Comparison of ENCODE assay signal across 24 cellular contexts in the genomic region with DNA sequence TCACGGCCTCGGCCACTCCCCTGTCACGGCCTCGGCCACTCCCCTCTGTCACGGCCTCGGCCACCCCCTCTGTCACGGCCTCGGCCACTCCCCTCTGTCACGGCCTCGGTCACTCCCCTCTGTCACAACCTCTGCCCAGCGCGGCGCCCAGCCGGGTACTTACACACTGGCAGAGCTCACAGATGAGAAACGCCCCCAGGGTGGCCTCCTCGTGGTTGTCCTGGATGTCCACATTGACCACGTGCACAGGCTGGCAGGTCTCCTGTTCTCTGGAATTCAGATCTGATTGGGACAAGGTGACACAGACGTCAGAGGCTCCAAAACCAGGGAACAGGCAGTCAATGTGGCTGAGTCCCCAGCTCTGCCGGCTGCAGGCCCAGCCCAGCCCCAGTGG. TPM values are rescaled to one million over a fixed set of nuclear protein-coding genes. Genes with fewer than 3 reads are reported as not detected.
A peak's percentile ranks its signal among the peaks of the same experiment; 100 is the strongest.
DNase-seq lines count a peak whose midpoint lies in the region; ATAC-seq and TF ChIP-seq lines count a peak whose summit lies in the region.
"Had no signal": no experiment of that assay in that cellular context is flagged by ENCODE, and none has a peak within 500 bp of the region (broad histone marks: within the 10 kb centered on the region; RNA-seq: fewer than 3 reads in every experiment).

No MANE protein-coding gene starts in this region.

- H3K4me3 ChIP-seq in esophagus (ENCODE audit: low read depth in 1 of 2, low read length in 2 of 2): no peak overlapping the region
- H3K4me3 ChIP-seq in hepatocyte: no peak overlapping the region
- H3K4me3 ChIP-seq in A673 (ENCODE audit: low read depth, low read length, poor library complexity, severe bottlenecking): no peak overlapping the region
- H3K4me3 ChIP-seq: left lung had no signal

- ATAC-seq in stimulated activated naive B cell treated with anti-CD40 and anti-IgM and Interleukin-4, amounts not matched to agents 10 μg/mL and 1 μg/mL and 100 μg/mL, for 72 hours (replicated peaks): no peak
- ATAC-seq in GM19351 (IDR thresholded peaks at IDR 0.05; ENCODE audit: unreplicated experiment) (no peak), GM21737 (IDR thresholded peaks at IDR 0.05; ENCODE audit: unreplicated experiment) (no peak)
- ATAC-seq: activated CD4-positive, CD25-positive, alpha-beta regulatory T cell treated with anti-CD3 and anti-CD28 coated beads, Interleukin-2, amount 50 U/mL, for 24 hours; activated CD8-positive, alpha-beta T cell treated with anti-CD3 and anti-CD28 coated beads for 36 hours; activated T-cell treated with anti-CD3 and anti-CD28 coated beads, Interleukin-2, amount 50 U/mL, for 4 hours; left lung had no signal

- H3K79me2 ChIP-seq in hepatocyte: no peaks in the 10 kb centered on the region

- H3K36me3 ChIP-seq in esophagus (ENCODE audit: control insufficient read depth in 2 of 2, insufficient read depth in 2 of 2, low read length in 1 of 2) (peaks cover 0 to 34% of the 10 kb centered on the region in 2 donors), hepatocyte (replicated peaks; ENCODE audit: insufficient read depth, low read depth) (no peaks in the 10 kb centered on the region), A673 (ENCODE audit: insufficient read depth, low read length, poor library complexity, severe bottlenecking) (peaks cover 27% of the 10 kb centered on the region)

- H3K27me3 ChIP-seq in esophagus (ENCODE audit: control insufficient read depth in 1 of 2, insufficient read depth in 2 of 2, low read length in 2 of 2): no peaks in the 10 kb centered on the region
- H3K27me3 ChIP-seq in hepatocyte: no peaks in the 10 kb centered on the region
- H3K27me3 ChIP-seq in A673 (replicated peaks; ENCODE audit: insufficient read depth, low read depth, low read length, poor library complexity): no peaks in the 10 kb centered on the region
- H3K27me3 ChIP-seq: BE2C had no signal

- 66 to 74% methylated on average over 15 to 19 of the region's 19 CpGs for WGBS in esophagus, 2 donors
- WGBS in hepatocyte (ENCODE audit: low lambda C conversion rate, missing lambda C conversion rate): 82% methylated on average over 9 of the region's 19 CpGs

- H2AFZ ChIP-seq in hepatocyte: no peak overlapping the region

- CTCF ChIA-PET in A673 (lab: Charles Lee): no interaction called here

- POLR2A ChIA-PET in A673 (lab: Charles Lee; ENCODE audit: low non-redundant PET): no interaction called here

- H4K20me1 ChIP-seq in hepatocyte (ENCODE audit: insufficient read depth, poor library complexity, severe bottlenecking): peaks cover 8% of the 10 kb centered on the region

- H3K9me3 ChIP-seq in esophagus (ENCODE audit: control insufficient read depth in 2 of 2, insufficient read depth in 1 of 2, low read depth in 1 of 2, low read length in 1 of 2) (no peaks in the 10 kb centered on the region), hepatocyte (ENCODE audit: low read depth) (no peaks in the 10 kb centered on the region), A673 (ENCODE audit: low read depth, low read length, poor library complexity, severe bottlenecking) (no peaks in the 10 kb centered on the region)
- H3K9me3 ChIP-seq: BE2C, Caco-2, left lung had no signal

- H3K27me3 Mint-ChIP-seq in stimulated activated naive B cell treated with anti-CD40 and anti-IgM and Interleukin-4, amounts not matched to agents 10 μg/mL and 1 μg/mL and 100 μg/mL, for 72 hours: peaks cover 3 to 9% of the 10 kb centered on the region in 2 donors
- H3K27me3 Mint-ChIP-seq: activated CD8-positive, alpha-beta T cell treated with anti-CD3 and anti-CD28 coated beads for 36 hours; central memory CD8-positive, alpha-beta T cell had no signal

- intact Hi-C loops in A673 (cut with micrococcal nuclease; ENCODE audit: unreplicated experiment): no loop called here

- H3K9me2 ChIP-seq in hepatocyte (replicated peaks; ENCODE audit: insufficient read depth): no peaks in the 10 kb centered on the region

- BruUV-seq in A673 (replicated peaks; lab: Mats Ljungman, UMichigan): no TSS peak

- peak overlapping the region; percentile 41 for H3K4me2 ChIP-seq in hepatocyte

- H3K27ac Mint-ChIP-seq in stimulated activated naive B cell treated with anti-CD40 and anti-IgM and Interleukin-4, amounts not matched to agents 10 μg/mL and 1 μg/mL and 100 μg/mL, for 72 hours: peak overlapping the region; percentile 31
- H3K27ac Mint-ChIP-seq: activated CD8-positive, alpha-beta T cell treated with anti-CD3 and anti-CD28 coated beads for 36 hours had no signal

- H3K4me1 ChIP-seq in esophagus (ENCODE audit: control insufficient read depth in 2 of 2, insufficient read depth in 2 of 2, low read length in 1 of 2) (peaks cover 0 to 8% of the 10 kb centered on the region in 2 donors), hepatocyte (ENCODE audit: insufficient read depth) (peaks cover 12% of the 10 kb centered on the region), A673 (ENCODE audit: insufficient read depth, low read length, poor library complexity, severe bottlenecking) (no peaks in the 10 kb centered on the region)
- H3K4me1 ChIP-seq: Caco-2 had no signal

- H3K4me3 Mint-ChIP-seq in stimulated activated naive B cell treated with anti-CD40 and anti-IgM and Interleukin-4, amounts not matched to agents 10 μg/mL and 1 μg/mL and 100 μg/mL, for 72 hours: no peak overlapping the region
- H3K4me3 Mint-ChIP-seq: activated CD8-positive, alpha-beta T cell treated with anti-CD3 and anti-CD28 coated beads for 36 hours; activated T-cell treated with anti-CD3 and anti-CD28 coated beads, Interleukin-2, amount 50 U/mL, for 4 hours; central memory CD8-positive, alpha-beta T cell had no signal

- DNase-seq in MV-4-11 (lab: John Stamatoyannopoulos, UW) (peak; percentile 32), hepatocyte (ENCODE audit: low spot score) (peak; percentile 52), A673 (ENCODE audit: low spot score) (no peak), EL (no peak)
- no peak for DNase-seq in stimulated activated naive B cell treated with anti-CD40 and anti-IgM and Interleukin-4, amounts not matched to agents 10 μg/mL and 1 μg/mL and 100 μg/mL, for 72 hours
- DNase-seq: activated CD8-positive, alpha-beta T cell treated with anti-CD3 and anti-CD28 coated beads for 36 hours; activated naive CD4-positive, alpha-beta T cell treated with Interleukin-2 at 50 U/mL for 16 hours; activated T-cell treated with anti-CD3 and anti-CD28 coated beads, Interleukin-2, amount 50 U/mL, for 4 hours; anterior cingulate cortex; Caco-2; IMR-90; left lung; NCI-H69; stimulated activated CD4-positive, alpha-beta T cell treated with anti-CD3 and anti-CD28 coated beads, Interleukin-4, amount 100 ng/mL, for 4 hours; T-helper 2 cell had no signal

- H3K4me1 Mint-ChIP-seq in stimulated activated naive B cell treated with anti-CD40 and anti-IgM and Interleukin-4, amounts not matched to agents 10 μg/mL and 1 μg/mL and 100 μg/mL, for 72 hours: peaks cover 5 to 16% of the 10 kb centered on the region in 2 donors
- H3K4me1 Mint-ChIP-seq: central memory CD8-positive, alpha-beta T cell had no signal

- no peak for TF ChIP-seq CTCF in hepatocyte (IDR thresholded peaks at IDR 0.05; ENCODE audit: poor library complexity)
- no peak for TF ChIP-seq CTCF in A673 (conservative IDR thresholded peaks at IDR 0.05; ENCODE audit: low read depth, low read length)

- H3K36me3 Mint-ChIP-seq in stimulated activated naive B cell treated with anti-CD40 and anti-IgM and Interleukin-4, amounts not matched to agents 10 μg/mL and 1 μg/mL and 100 μg/mL, for 72 hours: peaks cover 35% of the 10 kb centered on the region in 2 donors

- H3K9me3 Mint-ChIP-seq in stimulated activated naive B cell treated with anti-CD40 and anti-IgM and Interleukin-4, amounts not matched to agents 10 μg/mL and 1 μg/mL and 100 μg/mL, for 72 hours: no peaks in the 10 kb centered on the region
- H3K9me3 Mint-ChIP-seq: activated CD8-positive, alpha-beta T cell treated with anti-CD3 and anti-CD28 coated beads for 36 hours; activated T-cell treated with anti-CD3 and anti-CD28 coated beads, Interleukin-2, amount 50 U/mL, for 4 hours; central memory CD8-positive, alpha-beta T cell; neural crest cell had no signal

- peak overlapping the region; percentile 27 to 66 for H3K27ac ChIP-seq in esophagus (ENCODE audit: low read depth in 2 of 2, low read length in 1 of 2)
- H3K27ac ChIP-seq in hepatocyte: peak overlapping the region; percentile 72
- no peak overlapping the region for H3K27ac ChIP-seq in A673 (ENCODE audit: low read depth, low read length, poor library complexity, severe bottlenecking)
- H3K27ac ChIP-seq: HL-60, left lung had no signal

RNA-seq across cellular contexts. Expression of a gene that starts 3.3 kb away (rescaled TPM):
- 1 to 10 TPM; 2.1 to 3.1 TPM for polyA plus RNA-seq in esophagus
- total RNA-seq in hepatocyte: 4.3 and 6.2 TPM in 2 replicates
- 2.1 and 2.6 TPM in 2 replicates for polyA plus RNA-seq in hepatocyte
- 6.8 and 9.1 TPM in 2 replicates for total RNA-seq in A673 (2021)
- total RNA-seq: mononuclear cell had no signal

RNA-seq across cellular contexts. Expression of a gene that starts 31.0 kb away (rescaled TPM):
- 10 to 100 TPM; 67.7 to 91.4 TPM for polyA plus RNA-seq in esophagus
- total RNA-seq in hepatocyte: 75.7 and 85.0 TPM in 2 replicates
- polyA plus RNA-seq in hepatocyte: 192 and 203 TPM in 2 replicates
- total RNA-seq in A673 (2021): 182 and 193 TPM in 2 replicates

RNA-seq across cellular contexts. Expression of a gene that starts 31.7 kb away (rescaled TPM):
- polyA plus RNA-seq in esophagus (10 to 100 TPM; 25.4 to 26.1 TPM), hepatocyte (46.7 and 49.4 TPM in 2 replicates)
- total RNA-seq in hepatocyte (15.5 and 16.7 TPM in 2 replicates), A673 (2021) (83.1 and 92.7 TPM in 2 replicates)

RNA-seq across cellular contexts. Expression of a gene that starts 56.2 kb away (rescaled TPM):
- polyA plus RNA-seq in esophagus (1 to 10 TPM; 7.5 to 8.3 TPM), hepatocyte (6.0 and 8.8 TPM in 2 replicates)
- total RNA-seq in hepatocyte (0.96 and 2.1 TPM in 2 replicates), A673 (2021) (1.7 and 2.5 TPM in 2 replicates)

Comparison
In these comparisons a context has a peak if more than half of its experiments do, and no peak if none do; other contexts are left out.
1. DNase-seq: peak in MV-4-11 (single experiment) and hepatocyte (single experiment); none in stimulated activated naive B cell treated with anti-CD40 and anti-IgM and Interleukin-4, amounts not matched to agents 10 μg/mL and 1 μg/mL and 100 μg/mL, for 72 hours (single experiment), A673 (single experiment) and EL (single experiment).